Comparison of ENCODE assay signal across 8 cellular contexts in the genomic region with DNA sequence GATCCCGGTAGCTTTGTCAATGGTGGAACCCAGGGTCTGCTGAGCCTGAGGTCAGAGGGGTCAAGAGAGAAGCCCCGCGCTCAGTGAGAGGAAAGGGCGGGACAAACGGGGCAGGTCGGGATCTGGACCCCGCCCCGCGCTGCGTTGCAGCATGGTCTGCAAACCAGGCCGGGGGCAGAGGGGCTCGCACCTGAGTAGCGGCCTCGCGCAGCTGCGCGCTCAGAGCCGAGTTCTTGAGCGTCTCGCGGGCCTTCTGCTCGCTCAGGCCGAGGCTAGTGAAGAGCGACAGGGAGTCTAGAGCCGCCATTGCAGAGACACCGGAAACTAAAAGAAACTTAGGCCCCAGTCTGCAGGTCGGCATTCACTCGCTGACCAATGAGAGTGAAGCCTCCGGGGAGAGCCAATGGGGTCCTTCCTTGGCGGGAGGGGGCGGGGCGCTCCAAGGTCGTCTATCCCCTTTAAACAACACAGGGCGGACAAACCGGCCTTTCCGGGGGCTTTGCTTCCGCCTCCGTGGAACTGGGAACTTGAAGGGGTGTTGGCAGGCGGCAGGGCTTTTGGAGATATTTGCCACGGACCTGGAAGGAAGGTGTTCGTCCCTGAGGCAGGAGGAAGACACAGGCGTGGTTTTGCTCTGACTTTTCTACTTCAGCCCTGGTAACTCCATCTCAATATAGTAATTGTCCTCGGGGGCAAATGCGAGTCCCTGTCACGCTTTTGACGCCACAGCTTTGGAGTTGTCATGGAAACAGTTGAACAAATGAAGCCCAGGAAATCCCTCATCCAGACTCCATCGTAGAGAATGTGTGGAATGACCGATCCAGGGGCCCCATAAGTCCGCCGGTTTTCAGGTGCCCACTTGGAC. TPM values are rescaled to one million over a fixed set of nuclear protein-coding genes. Genes with fewer than 3 reads are reported as not detected.
DNase-seq lines count a peak whose midpoint lies in the region; ATAC-seq, FAIRE-seq and TF ChIP-seq lines count a peak whose summit lies in the region.

A gene (minus strand): TSS at position 331 of the 865 bp plus-strand sequence. CDS start 24 bp downstream, at position 307.

- peak within 1 kb of the TSS; percentile 88 to 95 for H3K27ac ChIP-seq in A549
- H3K27ac ChIP-seq in WERI-Rb-1: peak within 1 kb of the TSS; percentile 97
- peak within 1 kb of the TSS; percentile 74 to 85 for H3K27ac ChIP-seq in breast epithelium
- peak within 1 kb of the TSS; percentile 74 to 99 (median 92) for H3K27ac ChIP-seq in skin epidermis

- 1% methylated on average over 18 of the region's 50 CpGs for WGBS in A549 (ENCODE audit: missing lambda C conversion rate)

- no peak for TF ChIP-seq RAD21 in A549 (conservative IDR thresholded peaks at IDR 0.05 in 1 of 2, IDR thresholded peaks at IDR 0.05 in 1 of 2)

- no peaks in the 10 kb centered on the region for H3K9me3 ChIP-seq in A549
- no peaks in the 10 kb centered on the region for H3K9me3 ChIP-seq in WERI-Rb-1 (ENCODE audit: severe bottlenecking)
- no peaks in the 10 kb centered on the region for H3K9me3 ChIP-seq in breast epithelium

- TF ChIP-seq POLR2A in A549 (IDR thresholded peaks at IDR 0.05; ENCODE audit: low read length) (peak; percentile 46), breast epithelium (IDR thresholded peaks at IDR 0.05) (no peak)

- intact Hi-C loops in breast epithelium (cut with DNase I; ENCODE audit: low total_unique reads): loop anchor here (1.0 kb wide), 1 partner anchor 16 kb away; a partner anchor contains a TSS

- H3K27me3 ChIP-seq in WERI-Rb-1 (ENCODE audit: insufficient read depth, low read depth, severe bottlenecking) (no peaks in the 10 kb centered on the region), breast epithelium (no peaks in the 10 kb centered on the region)

- TF ChIP-seq EP300 in A549 (IDR thresholded peaks at IDR 0.05): no peak

- peak; percentile 84 to 92 for DNase-seq in A549 (ENCODE audit: low read depth in 1 of 2, low spot score in 1 of 2)
- peak; percentile 69 for DNase-seq in NCI-H2196 treated with DMSO at 0.1 percent for 48 hours (lab: John Stamatoyannopoulos, UW; ENCODE audit: unreplicated experiment)
- DNase-seq in WERI-Rb-1: peak; percentile 95
- DNase-seq in breast epithelium (ENCODE audit: low spot score in 2 of 2): peak; percentile 93 to 94
- DNase-seq in iPS-NIHi11 (ENCODE audit: low spot score): peak; percentile 96

- CTCF ChIA-PET in A549 (lab: Yijun Ruan, JAX): no interaction called here

- POLR2A ChIA-PET in A549 (lab: Yijun Ruan, JAX): interaction anchor here (1.0 to 1.3 kb wide), 2 partner anchors 10 to 16 kb away, joined by 4 to 6 read pairs; a partner anchor contains a TSS

- H3K4me1 ChIP-seq in A549: peaks cover 6% of the 10 kb centered on the region; the same call in 1 of the 3 replicates
- H3K4me1 ChIP-seq in breast epithelium: peaks cover 0 to 10% of the 10 kb centered on the region in 2 donors

- peak within 1 kb of the TSS; percentile 71 for H3K4me3 ChIP-seq in A549
- peak within 1 kb of the TSS; percentile 86 for H3K4me3 ChIP-seq in WERI-Rb-1 (ENCODE audit: low read depth, low read length)
- H3K4me3 ChIP-seq in breast epithelium: peak within 1 kb of the TSS; percentile 78 to 98 (median 94)
- H3K4me3 ChIP-seq in skin epidermis: peak within 1 kb of the TSS; percentile 64 to 97 (median 72)

- peak; percentile 96 to 98 for ATAC-seq in A549
- peak; percentile 82 for ATAC-seq in GM18867 (IDR thresholded peaks at IDR 0.05; ENCODE audit: unreplicated experiment)
- peak; percentile 89 for ATAC-seq in HG03108 (IDR thresholded peaks at IDR 0.05; ENCODE audit: unreplicated experiment)

- no peak for FAIRE-seq in A549 (lab: Jason Lieb, UNC)

- TF ChIP-seq CTCF in A549 (IDR thresholded peaks at IDR 0.05) (no peak), WERI-Rb-1 (IDR thresholded peaks at IDR 0.05; ENCODE audit: low read depth, low read length) (no peak), breast epithelium (IDR thresholded peaks at IDR 0.05) (no peak)

- peak within 1 kb of the TSS; percentile 93 for H3K4me2 ChIP-seq in A549

- peaks cover 52% of the 10 kb centered on the region for H3K36me3 ChIP-seq in WERI-Rb-1
- H3K36me3 ChIP-seq in breast epithelium: peaks cover 18% of the 10 kb centered on the region

TF ChIP-seq in A549, 52 proteins besides CTCF, POLR2A, EP300 and RAD21:
- TF ChIP-seq HOXA7 (CRISPR knock-in tag; IDR thresholded peaks at IDR 0.05) (no peak), TP53 (CRISPR knock-in tag; IDR thresholded peaks at IDR 0.05) (peak; percentile 64; the same call in 1 of the 2 replicates), JUN (IDR thresholded peaks at IDR 0.05) (peak; percentile 67 to 79; a peak in 4 of 5 replicates), KDM5A (IDR thresholded peaks at IDR 0.05) (peak; percentile 78), SREBF2 (IDR thresholded peaks at IDR 0.05) (no peak), PHF8 (IDR thresholded peaks at IDR 0.05; ENCODE audit: borderline replicate concordance, low read depth) (peak; percentile 77; the same call in 1 of the 2 replicates)
- TF ChIP-seq, protein P1, sequence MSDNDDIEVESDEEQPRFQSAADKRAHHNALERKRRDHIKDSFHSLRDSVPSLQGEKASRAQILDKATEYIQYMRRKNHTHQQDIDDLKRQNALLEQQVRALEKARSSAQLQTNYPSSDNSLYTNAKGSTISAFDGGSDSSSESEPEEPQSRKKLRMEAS (IDR thresholded peaks at IDR 0.05): peak; percentile 52

RNA-seq across cellular contexts. Expression of the gene that starts here (rescaled TPM):
- polyA plus RNA-seq in A549 (2011; rRNA removed): 118 and 196 TPM in 2 replicates
- 162 and 199 TPM in 2 replicates for polyA plus RNA-seq in A549 (2012; cell fraction: cytosol; rRNA removed)
- polyA plus RNA-seq in A549 (2012; cell fraction: nucleus; rRNA removed): 708 and 819 TPM in 2 replicates
- polyA plus RNA-seq in A549 (2017; fragmentation: RNase III; extraction: RNeasy Plus Mini Kit Qiagen cat#74134 plus additional on column Dnase treatment): 157 to 166 TPM (median 164 TPM) in 3 replicates
- 235 and 239 TPM in 2 replicates for polyA minus RNA-seq in A549 (2011; rRNA and poly(A)+ RNA removed)
- total RNA-seq in breast epithelium: 100 to 1,000 TPM; 233 to 268 (median 252) TPM

Comparison
In these comparisons a context has a peak if more than half of its experiments do, and no peak if none do; other contexts are left out.
1. Peak in every context shown above with its lines: DNase-seq, ATAC-seq, H3K4me3 ChIP-seq and H3K27ac ChIP-seq.